14 cellular contexts compared by ENCODE assay signal in genomic region chr20:23920936-23921335, GRCh38.
A peak's percentile ranks its signal among the peaks of the same experiment; 100 is the strongest.
DNase-seq lines count a peak whose midpoint lies in the region; ATAC-seq lines count a peak whose summit lies in the region.
"Had no signal": no experiment of that assay in that cellular context is flagged by ENCODE, and none has a peak within 500 bp of the region (broad histone marks: within the 10 kb centered on the region; RNA-seq: fewer than 3 reads in every experiment).

No MANE protein-coding gene starts in this region.

- ATAC-seq in activated CD4-positive, CD25-positive, alpha-beta regulatory T cell treated with anti-CD3 and anti-CD28 coated beads, Interleukin-2, amount 50 U/mL, for 24 hours, result no peak

- DNase-seq in AG08395 (ENCODE audit: low spot score) (peak; percentile 19), DMS79 (lab: John Stamatoyannopoulos, UW) (peak; percentile 2), NCI-H345 (lab: John Stamatoyannopoulos, UW) (peak; percentile 67), foreskin melanocyte (peak; percentile 27), hippocampal formation (lab: John Stamatoyannopoulos, UW) (no peak), NCI-H526 treated with DMSO at 0.1 percent for 48 hours (lab: John Stamatoyannopoulos, UW) (no peak), NCI-H82 (lab: John Stamatoyannopoulos, UW) (no peak)
- DNase-seq: activated CD4-positive, alpha-beta memory T cell treated with anti-CD3 and anti-CD28 coated beads for 36 hours; amniotic stem cell; Karpas-422; mesenchymal stem cell; NCI-H1436 treated with DMSO at 0.1 percent for 48 hours; NCI-H526 had no signal

Comparison
In these comparisons a context has a peak if more than half of its experiments do, and no peak if none do; other contexts are left out.
1. DNase-seq: peak in AG08395 (single experiment), DMS79 (single experiment), NCI-H345 (single experiment) and foreskin melanocyte (single experiment); none in hippocampal formation (0 of 2), NCI-H526 treated with DMSO at 0.1 percent for 48 hours (single experiment) and NCI-H82 (single experiment).